Comparison of ENCODE assay signal across 1 cellular context in genomic region chr14:50107850-50108249, GRCh38.
TF ChIP-seq lines count a peak whose summit lies in the region.

No MANE protein-coding gene starts in this region.

TF ChIP-seq in GM23338, 12 proteins besides CTCF, POLR2A, EP300 and RAD21 (continued from another document):
- TF ChIP-seq, protein P1, sequence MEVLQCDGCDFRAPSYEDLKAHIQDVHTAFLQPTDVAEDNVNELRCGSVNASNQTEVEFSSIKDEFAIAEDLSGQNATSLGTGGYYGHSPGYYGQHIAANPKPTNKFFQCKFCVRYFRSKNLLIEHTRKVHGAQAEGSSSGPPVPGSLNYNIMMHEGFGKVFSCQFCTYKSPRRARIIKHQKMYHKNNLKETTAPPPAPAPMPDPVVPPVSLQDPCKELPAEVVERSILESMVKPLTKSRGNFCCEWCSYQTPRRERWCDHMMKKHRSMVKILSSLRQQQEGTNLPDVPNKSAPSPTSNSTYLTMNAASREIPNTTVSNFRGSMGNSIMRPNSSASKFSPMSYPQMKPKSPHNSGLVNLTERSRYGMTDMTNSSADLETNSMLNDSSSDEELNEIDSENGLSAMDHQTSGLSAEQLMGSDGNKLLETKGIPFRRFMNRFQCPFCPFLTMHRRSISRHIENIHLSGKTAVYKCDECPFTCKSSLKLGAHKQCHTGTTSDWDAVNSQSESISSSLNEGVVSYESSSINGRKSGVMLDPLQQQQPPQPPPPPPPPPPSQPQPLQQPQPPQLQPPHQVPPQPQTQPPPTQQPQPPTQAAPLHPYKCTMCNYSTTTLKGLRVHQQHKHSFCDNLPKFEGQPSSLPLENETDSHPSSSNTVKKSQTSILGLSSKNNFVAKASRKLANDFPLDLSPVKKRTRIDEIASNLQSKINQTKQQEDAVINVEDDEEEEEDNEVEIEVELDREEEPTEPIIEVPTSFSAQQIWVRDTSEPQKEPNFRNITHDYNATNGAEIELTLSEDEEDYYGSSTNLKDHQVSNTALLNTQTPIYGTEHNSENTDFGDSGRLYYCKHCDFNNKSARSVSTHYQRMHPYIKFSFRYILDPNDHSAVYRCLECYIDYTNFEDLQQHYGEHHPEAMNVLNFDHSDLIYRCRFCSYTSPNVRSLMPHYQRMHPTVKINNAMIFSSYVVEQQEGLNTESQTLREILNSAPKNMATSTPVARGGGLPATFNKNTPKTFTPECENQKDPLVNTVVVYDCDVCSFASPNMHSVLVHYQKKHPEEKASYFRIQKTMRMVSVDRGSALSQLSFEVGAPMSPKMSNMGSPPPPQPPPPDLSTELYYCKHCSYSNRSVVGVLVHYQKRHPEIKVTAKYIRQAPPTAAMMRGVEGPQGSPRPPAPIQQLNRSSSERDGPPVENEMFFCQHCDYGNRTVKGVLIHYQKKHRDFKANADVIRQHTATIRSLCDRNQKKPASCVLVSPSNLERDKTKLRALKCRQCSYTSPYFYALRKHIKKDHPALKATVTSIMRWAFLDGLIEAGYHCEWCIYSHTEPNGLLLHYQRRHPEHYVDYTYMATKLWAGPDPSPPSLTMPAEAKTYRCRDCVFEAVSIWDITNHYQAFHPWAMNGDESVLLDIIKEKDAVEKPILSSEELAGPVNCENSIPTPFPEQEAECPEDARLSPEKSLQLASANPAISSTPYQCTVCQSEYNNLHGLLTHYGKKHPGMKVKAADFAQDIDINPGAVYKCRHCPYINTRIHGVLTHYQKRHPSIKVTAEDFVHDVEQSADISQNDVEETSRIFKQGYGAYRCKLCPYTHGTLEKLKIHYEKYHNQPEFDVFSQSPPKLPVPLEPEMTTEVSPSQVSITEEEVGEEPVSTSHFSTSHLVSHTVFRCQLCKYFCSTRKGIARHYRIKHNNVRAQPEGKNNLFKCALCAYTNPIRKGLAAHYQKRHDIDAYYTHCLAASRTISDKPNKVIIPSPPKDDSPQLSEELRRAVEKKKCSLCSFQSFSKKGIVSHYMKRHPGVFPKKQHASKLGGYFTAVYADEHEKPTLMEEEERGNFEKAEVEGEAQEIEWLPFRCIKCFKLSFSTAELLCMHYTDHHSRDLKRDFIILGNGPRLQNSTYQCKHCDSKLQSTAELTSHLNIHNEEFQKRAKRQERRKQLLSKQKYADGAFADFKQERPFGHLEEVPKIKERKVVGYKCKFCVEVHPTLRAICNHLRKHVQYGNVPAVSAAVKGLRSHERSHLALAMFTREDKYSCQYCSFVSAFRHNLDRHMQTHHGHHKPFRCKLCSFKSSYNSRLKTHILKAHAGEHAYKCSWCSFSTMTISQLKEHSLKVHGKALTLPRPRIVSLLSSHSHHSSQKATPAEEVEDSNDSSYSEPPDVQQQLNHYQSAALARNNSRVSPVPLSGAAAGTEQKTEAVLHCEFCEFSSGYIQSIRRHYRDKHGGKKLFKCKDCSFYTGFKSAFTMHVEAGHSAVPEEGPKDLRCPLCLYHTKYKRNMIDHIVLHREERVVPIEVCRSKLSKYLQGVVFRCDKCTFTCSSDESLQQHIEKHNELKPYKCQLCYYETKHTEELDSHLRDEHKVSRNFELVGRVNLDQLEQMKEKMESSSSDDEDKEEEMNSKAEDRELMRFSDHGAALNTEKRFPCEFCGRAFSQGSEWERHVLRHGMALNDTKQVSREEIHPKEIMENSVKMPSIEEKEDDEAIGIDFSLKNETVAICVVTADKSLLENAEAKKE (CRISPR knock-in tag; IDR thresholded peaks at IDR 0.05), result no peak
- no peak for TF ChIP-seq JUNB (IDR thresholded peaks at IDR 0.05; ENCODE audit: unreplicated experiment)
- no peak for TF ChIP-seq NANOG (IDR thresholded peaks at IDR 0.05; ENCODE audit: borderline replicate concordance)
- no peak for TF ChIP-seq ZNF114 (CRISPR knock-in tag; IDR thresholded peaks at IDR 0.05)
- TF ChIP-seq ZNF331 (CRISPR knock-in tag; IDR thresholded peaks at IDR 0.05; ENCODE audit: low read depth), result no peak
- TF ChIP-seq, protein P2, sequence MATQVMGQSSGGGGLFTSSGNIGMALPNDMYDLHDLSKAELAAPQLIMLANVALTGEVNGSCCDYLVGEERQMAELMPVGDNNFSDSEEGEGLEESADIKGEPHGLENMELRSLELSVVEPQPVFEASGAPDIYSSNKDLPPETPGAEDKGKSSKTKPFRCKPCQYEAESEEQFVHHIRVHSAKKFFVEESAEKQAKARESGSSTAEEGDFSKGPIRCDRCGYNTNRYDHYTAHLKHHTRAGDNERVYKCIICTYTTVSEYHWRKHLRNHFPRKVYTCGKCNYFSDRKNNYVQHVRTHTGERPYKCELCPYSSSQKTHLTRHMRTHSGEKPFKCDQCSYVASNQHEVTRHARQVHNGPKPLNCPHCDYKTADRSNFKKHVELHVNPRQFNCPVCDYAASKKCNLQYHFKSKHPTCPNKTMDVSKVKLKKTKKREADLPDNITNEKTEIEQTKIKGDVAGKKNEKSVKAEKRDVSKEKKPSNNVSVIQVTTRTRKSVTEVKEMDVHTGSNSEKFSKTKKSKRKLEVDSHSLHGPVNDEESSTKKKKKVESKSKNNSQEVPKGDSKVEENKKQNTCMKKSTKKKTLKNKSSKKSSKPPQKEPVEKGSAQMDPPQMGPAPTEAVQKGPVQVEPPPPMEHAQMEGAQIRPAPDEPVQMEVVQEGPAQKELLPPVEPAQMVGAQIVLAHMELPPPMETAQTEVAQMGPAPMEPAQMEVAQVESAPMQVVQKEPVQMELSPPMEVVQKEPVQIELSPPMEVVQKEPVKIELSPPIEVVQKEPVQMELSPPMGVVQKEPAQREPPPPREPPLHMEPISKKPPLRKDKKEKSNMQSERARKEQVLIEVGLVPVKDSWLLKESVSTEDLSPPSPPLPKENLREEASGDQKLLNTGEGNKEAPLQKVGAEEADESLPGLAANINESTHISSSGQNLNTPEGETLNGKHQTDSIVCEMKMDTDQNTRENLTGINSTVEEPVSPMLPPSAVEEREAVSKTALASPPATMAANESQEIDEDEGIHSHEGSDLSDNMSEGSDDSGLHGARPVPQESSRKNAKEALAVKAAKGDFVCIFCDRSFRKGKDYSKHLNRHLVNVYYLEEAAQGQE (IDR thresholded peaks at IDR 0.05; ENCODE audit: unreplicated experiment), result no peak
- no peak for TF ChIP-seq ETS1 (IDR thresholded peaks at IDR 0.05)
- no peak for TF ChIP-seq STAT1 (IDR thresholded peaks at IDR 0.05; ENCODE audit: unreplicated experiment)
- no peak for TF ChIP-seq POLR2AphosphoS5 (IDR thresholded peaks at IDR 0.05; ENCODE audit: low read depth)
